8 cellular contexts compared by ENCODE assay signal in genomic region chr21:39474545-39474944, GRCh38.
"Had no signal": no experiment of that assay in that cellular context is flagged by ENCODE, and none has a peak within 500 bp of the region (broad histone marks: within the 10 kb centered on the region; RNA-seq: fewer than 3 reads in every experiment).

No MANE protein-coding gene starts in this region.

- ATAC-seq: GM12878 had no signal

- H3K4me3 ChIP-seq: GM12878 had no signal

- FAIRE-seq: G401.6, GM12878, GM12891, GM12892, GM18507, GM19239 had no signal

- DNase-seq: GDM1, GF-D8 had no signal
